Comparison of ENCODE assay signal across 18 cellular contexts in the genomic region with DNA sequence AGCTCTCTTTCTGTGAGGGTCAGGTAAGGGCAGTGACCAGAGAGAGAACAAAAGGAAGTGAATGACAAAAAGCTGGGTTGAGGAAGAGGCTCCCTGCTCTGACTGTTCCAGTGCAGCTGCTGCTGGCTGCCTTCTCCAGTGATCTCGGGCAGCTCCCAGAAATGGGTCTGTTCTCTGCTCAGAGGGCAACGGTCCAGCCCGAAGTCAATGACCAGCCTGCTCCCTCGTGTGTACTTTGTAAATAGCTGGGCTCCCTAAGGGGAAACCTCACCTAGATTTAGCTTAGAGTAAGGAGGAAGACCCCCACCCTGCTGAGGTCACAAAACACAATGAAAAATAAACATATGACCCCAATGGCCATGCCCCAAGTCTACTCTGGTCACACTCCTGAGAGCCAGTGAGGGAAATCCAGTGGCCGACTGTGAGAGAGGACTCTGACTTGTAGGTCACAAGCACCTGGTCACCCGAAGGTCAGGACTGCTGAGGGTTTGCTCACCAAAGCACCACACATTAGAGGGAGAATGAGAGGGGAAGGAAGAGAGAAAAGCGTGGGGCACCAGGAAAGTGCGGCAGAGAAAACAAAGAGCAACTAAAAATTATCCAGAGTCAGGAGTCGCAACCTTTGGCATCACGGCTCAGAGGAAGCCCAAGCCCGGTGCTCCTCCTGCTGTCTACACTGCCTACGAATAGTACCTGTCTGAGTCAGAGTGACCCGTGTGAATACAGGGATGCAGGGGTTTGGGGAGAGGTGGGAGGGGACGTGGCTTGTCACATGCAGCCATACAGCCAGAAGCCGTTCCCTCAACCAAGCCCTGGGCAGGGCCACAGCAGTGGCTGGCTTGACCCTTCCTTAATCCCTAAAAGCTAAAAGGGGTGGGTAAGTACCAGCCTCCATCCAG. TPM values are rescaled to one million over a fixed set of nuclear protein-coding genes. Genes with fewer than 3 reads are reported as not detected.
DNase-seq lines count a peak whose midpoint lies in the region; ATAC-seq and TF ChIP-seq lines count a peak whose summit lies in the region.
"Had no signal": no experiment of that assay in that cellular context is flagged by ENCODE, and none has a peak within 500 bp of the region (broad histone marks: within the 10 kb centered on the region; RNA-seq: fewer than 3 reads in every experiment).

No MANE protein-coding gene starts in this region.

- H3K9me3 ChIP-seq in gastroesophageal sphincter (no peaks in the 10 kb centered on the region), thyroid gland (no peaks in the 10 kb centered on the region)
- H3K9me3 ChIP-seq: heart right ventricle had no signal

- H3K9me2 ChIP-seq in GM23338 (ENCODE audit: insufficient read depth), result no peaks in the 10 kb centered on the region

- peak; percentile 72 for ATAC-seq in GM23338
- ATAC-seq in gastroesophageal sphincter, result no peak

- TF ChIP-seq EP300 in gastroesophageal sphincter (IDR thresholded peaks at IDR 0.05), result no peak

- no peaks in the 10 kb centered on the region for H3F3A ChIP-seq in GM23338 (replicated peaks; ENCODE audit: low read depth)

- H3K27me3 Mint-ChIP-seq in GM23338 (ENCODE audit: insufficient read depth, low read depth, poor library complexity) (no peaks in the 10 kb centered on the region), IgD-negative memory B cell (no peaks in the 10 kb centered on the region)

- no peaks in the 10 kb centered on the region for H3K36me3 ChIP-seq in GM23338 (ENCODE audit: insufficient read depth)
- peaks cover 0 to 57% of the 10 kb centered on the region in 2 donors for H3K36me3 ChIP-seq in gastroesophageal sphincter
- peaks cover 9% of the 10 kb centered on the region for H3K36me3 ChIP-seq in rectal smooth muscle tissue (ENCODE audit: control insufficient read depth, insufficient read depth, low read length)
- no peaks in the 10 kb centered on the region for H3K36me3 ChIP-seq in thyroid gland

- H3K27ac ChIP-seq in GM23338 (ENCODE audit: low read depth), result no peak overlapping the region
- H3K27ac ChIP-seq in gastroesophageal sphincter, result peak overlapping the region; percentile 26 to 77 (median 66)
- H3K27ac ChIP-seq in rectal smooth muscle tissue (ENCODE audit: low read depth, low read length), result peak overlapping the region; percentile 87
- no peak overlapping the region for H3K27ac ChIP-seq in thyroid gland
- H3K27ac ChIP-seq: cardiac muscle cell, heart right ventricle had no signal

- H3K9me3 Mint-ChIP-seq in GM23338 (no peaks in the 10 kb centered on the region), IgD-negative memory B cell (peaks cover 0 to 2% (median 0%) of the 10 kb centered on the region in 3 donors)

- peak overlapping the region; percentile 50; the same call in 1 of the 2 replicates for H3K27ac Mint-ChIP-seq in GM23338
- peak overlapping the region; percentile 92 to 99 (median 94) for H3K27ac Mint-ChIP-seq in IgD-negative memory B cell

- H3K9ac ChIP-seq in rectal smooth muscle tissue (ENCODE audit: low read length), result no peak overlapping the region

- no peaks in the 10 kb centered on the region for H3K79me2 ChIP-seq in GM23338 (replicated peaks; ENCODE audit: insufficient read depth)

- H3K4me2 ChIP-seq in GM23338, result no peak overlapping the region

- H3K4me1 Mint-ChIP-seq in GM23338 (peaks cover 20% of the 10 kb centered on the region), IgD-negative memory B cell (peaks cover 52 to 64% (median 58%) of the 10 kb centered on the region in 3 donors)

- TF ChIP-seq POLR2A in gastroesophageal sphincter (IDR thresholded peaks at IDR 0.05), result no peak
- TF ChIP-seq POLR2A in thyroid gland (IDR thresholded peaks at IDR 0.05), result no peak

- WGBS in gastroesophageal sphincter (ENCODE audit: low coverage in 1 of 2), 2 donors, result 70 to 73% methylated on average over 7 to 11 of the region's 15 CpGs
- 67 to 71% methylated on average over 15 of the region's 15 CpGs for WGBS in thyroid gland, 2 donors

- no peaks in the 10 kb centered on the region for H4K20me1 ChIP-seq in GM23338 (replicated peaks; ENCODE audit: insufficient read depth)

- H3K4me3 Mint-ChIP-seq in GM23338, result no peak overlapping the region
- H3K4me3 Mint-ChIP-seq in IgD-negative memory B cell, result peak overlapping the region in 3 of 4 donors; percentile 63 to 80 (median 75)

- no peak overlapping the region for H3K4me3 ChIP-seq in GM23338
- no peak overlapping the region for H3K4me3 ChIP-seq in gastroesophageal sphincter
- no peak overlapping the region for H3K4me3 ChIP-seq in rectal smooth muscle tissue (ENCODE audit: low read length)
- H3K4me3 ChIP-seq in thyroid gland (replicated peaks in 1 of 3), result no peak overlapping the region
- H3K4me3 ChIP-seq: cardiac muscle cell, heart right ventricle had no signal

- H3K27me3 ChIP-seq in GM23338 (ENCODE audit: insufficient read depth) (no peaks in the 10 kb centered on the region), gastroesophageal sphincter (no peaks in the 10 kb centered on the region), rectal smooth muscle tissue (ENCODE audit: control insufficient read depth, insufficient read depth, low read length) (no peaks in the 10 kb centered on the region), thyroid gland (no peaks in the 10 kb centered on the region)
- H3K27me3 ChIP-seq: cardiac muscle cell, heart right ventricle had no signal

- no peak overlapping the region for H2AFZ ChIP-seq in GM23338

- H3K36me3 Mint-ChIP-seq in GM23338 (ENCODE audit: low read depth) (peaks cover 9% of the 10 kb centered on the region), IgD-negative memory B cell (peaks cover 24% of the 10 kb centered on the region)

- no peak for TF ChIP-seq CTCF in GM23338 (conservative IDR thresholded peaks at IDR 0.05; ENCODE audit: low read depth in 2 of 2)
- no peak for TF ChIP-seq CTCF in gastroesophageal sphincter (IDR thresholded peaks at IDR 0.05)
- TF ChIP-seq CTCF in thyroid gland (IDR thresholded peaks at IDR 0.05), result no peak

- peaks cover 9% of the 10 kb centered on the region for H3K4me1 ChIP-seq in GM23338 (ENCODE audit: insufficient read depth)
- H3K4me1 ChIP-seq in gastroesophageal sphincter, result peaks cover 0 to 53% (median 5%) of the 10 kb centered on the region in 3 donors
- peaks cover 34% of the 10 kb centered on the region for H3K4me1 ChIP-seq in rectal smooth muscle tissue (ENCODE audit: control insufficient read depth, insufficient read depth, low read length)
- no peaks in the 10 kb centered on the region for H3K4me1 ChIP-seq in thyroid gland

- peak; percentile 21 for DNase-seq in GM23338 (ENCODE audit: low spot score)
- DNase-seq in thyroid gland, result no peak
- no peak for DNase-seq in DMS153 (lab: John Stamatoyannopoulos, UW)
- DNase-seq in HUDEP-2 (lab: John Stamatoyannopoulos, UW; ENCODE audit: unreplicated experiment in 76 of 76), result no peak
- DNase-seq: activated CD4-positive, CD25-positive, alpha-beta regulatory T cell treated with anti-CD3 and anti-CD28 coated beads, Interleukin-2, amount 50 U/mL, for 72 hours; effector CD8-positive, alpha-beta T cell; GF-D8; heart right ventricle; NCI-H2081; NCI-H510A; SHP77 treated with DMSO at 0.1 percent for 48 hours; stimulated activated CD4-positive, alpha-beta T cell treated with anti-CD3 and anti-CD28 coated beads, Interleukin-2, amount 100 ng/mL, for 48 hours; T-helper 9 cell had no signal

- intact Hi-C loops in thyroid gland (cut with DNase I), result loop anchor here (2.0 to 10.0 kb wide), 4 partner anchors 49 to 265 kb away; partner anchors contain the start of gene LSM11

TF ChIP-seq in GM23338, 12 proteins besides CTCF, POLR2A, EP300 and RAD21 (continues in another document):
- no peak for TF ChIP-seq POLR2AphosphoS5 (IDR thresholded peaks at IDR 0.05; ENCODE audit: low read depth)

RNA-seq across cellular contexts. Expression of gene NIPAL4, which starts 19.8 kb away (rescaled TPM):
- total RNA-seq in GM23338 (2014; rRNA removed; shearing (Covaris generic)), result 0.21 and 0.27 TPM in 2 replicates
- polyA plus RNA-seq in GM23338 (2016; fragmentation: Nextera tagmentation; extraction: Ambion mirVana), result 0.10 TPM in 1 of 2 replicates, not detected in the other
- 2.2 TPM for polyA plus RNA-seq in IgD-negative memory B cell
- 1 to 10 TPM; 1.2 to 4.8 (median 2.7) TPM for total RNA-seq in gastroesophageal sphincter
- under 1 TPM in 1 of 4 donors, not detected in 3; 0.33 TPM for total RNA-seq in thyroid gland
- total RNA-seq: temporal lobe had no signal

Comparison
In these comparisons a context has a peak if more than half of its experiments do, and no peak if none do; other contexts are left out.
1. H3K27ac ChIP-seq: peak in gastroesophageal sphincter (4 of 4) and rectal smooth muscle tissue (single experiment); none in GM23338 (single experiment) and thyroid gland (0 of 3).